In genomic region chr6:35737413-35738211, GRCh38 we compare ENCODE assay signal across 1 cellular context.
TF ChIP-seq lines count a peak whose summit lies in the region.

No MANE protein-coding gene starts in this region.

TF ChIP-seq in K562, 482 proteins besides CTCF, POLR2A, EP300 and RAD21 (continued from another document):
- TF ChIP-seq, protein P1, sequence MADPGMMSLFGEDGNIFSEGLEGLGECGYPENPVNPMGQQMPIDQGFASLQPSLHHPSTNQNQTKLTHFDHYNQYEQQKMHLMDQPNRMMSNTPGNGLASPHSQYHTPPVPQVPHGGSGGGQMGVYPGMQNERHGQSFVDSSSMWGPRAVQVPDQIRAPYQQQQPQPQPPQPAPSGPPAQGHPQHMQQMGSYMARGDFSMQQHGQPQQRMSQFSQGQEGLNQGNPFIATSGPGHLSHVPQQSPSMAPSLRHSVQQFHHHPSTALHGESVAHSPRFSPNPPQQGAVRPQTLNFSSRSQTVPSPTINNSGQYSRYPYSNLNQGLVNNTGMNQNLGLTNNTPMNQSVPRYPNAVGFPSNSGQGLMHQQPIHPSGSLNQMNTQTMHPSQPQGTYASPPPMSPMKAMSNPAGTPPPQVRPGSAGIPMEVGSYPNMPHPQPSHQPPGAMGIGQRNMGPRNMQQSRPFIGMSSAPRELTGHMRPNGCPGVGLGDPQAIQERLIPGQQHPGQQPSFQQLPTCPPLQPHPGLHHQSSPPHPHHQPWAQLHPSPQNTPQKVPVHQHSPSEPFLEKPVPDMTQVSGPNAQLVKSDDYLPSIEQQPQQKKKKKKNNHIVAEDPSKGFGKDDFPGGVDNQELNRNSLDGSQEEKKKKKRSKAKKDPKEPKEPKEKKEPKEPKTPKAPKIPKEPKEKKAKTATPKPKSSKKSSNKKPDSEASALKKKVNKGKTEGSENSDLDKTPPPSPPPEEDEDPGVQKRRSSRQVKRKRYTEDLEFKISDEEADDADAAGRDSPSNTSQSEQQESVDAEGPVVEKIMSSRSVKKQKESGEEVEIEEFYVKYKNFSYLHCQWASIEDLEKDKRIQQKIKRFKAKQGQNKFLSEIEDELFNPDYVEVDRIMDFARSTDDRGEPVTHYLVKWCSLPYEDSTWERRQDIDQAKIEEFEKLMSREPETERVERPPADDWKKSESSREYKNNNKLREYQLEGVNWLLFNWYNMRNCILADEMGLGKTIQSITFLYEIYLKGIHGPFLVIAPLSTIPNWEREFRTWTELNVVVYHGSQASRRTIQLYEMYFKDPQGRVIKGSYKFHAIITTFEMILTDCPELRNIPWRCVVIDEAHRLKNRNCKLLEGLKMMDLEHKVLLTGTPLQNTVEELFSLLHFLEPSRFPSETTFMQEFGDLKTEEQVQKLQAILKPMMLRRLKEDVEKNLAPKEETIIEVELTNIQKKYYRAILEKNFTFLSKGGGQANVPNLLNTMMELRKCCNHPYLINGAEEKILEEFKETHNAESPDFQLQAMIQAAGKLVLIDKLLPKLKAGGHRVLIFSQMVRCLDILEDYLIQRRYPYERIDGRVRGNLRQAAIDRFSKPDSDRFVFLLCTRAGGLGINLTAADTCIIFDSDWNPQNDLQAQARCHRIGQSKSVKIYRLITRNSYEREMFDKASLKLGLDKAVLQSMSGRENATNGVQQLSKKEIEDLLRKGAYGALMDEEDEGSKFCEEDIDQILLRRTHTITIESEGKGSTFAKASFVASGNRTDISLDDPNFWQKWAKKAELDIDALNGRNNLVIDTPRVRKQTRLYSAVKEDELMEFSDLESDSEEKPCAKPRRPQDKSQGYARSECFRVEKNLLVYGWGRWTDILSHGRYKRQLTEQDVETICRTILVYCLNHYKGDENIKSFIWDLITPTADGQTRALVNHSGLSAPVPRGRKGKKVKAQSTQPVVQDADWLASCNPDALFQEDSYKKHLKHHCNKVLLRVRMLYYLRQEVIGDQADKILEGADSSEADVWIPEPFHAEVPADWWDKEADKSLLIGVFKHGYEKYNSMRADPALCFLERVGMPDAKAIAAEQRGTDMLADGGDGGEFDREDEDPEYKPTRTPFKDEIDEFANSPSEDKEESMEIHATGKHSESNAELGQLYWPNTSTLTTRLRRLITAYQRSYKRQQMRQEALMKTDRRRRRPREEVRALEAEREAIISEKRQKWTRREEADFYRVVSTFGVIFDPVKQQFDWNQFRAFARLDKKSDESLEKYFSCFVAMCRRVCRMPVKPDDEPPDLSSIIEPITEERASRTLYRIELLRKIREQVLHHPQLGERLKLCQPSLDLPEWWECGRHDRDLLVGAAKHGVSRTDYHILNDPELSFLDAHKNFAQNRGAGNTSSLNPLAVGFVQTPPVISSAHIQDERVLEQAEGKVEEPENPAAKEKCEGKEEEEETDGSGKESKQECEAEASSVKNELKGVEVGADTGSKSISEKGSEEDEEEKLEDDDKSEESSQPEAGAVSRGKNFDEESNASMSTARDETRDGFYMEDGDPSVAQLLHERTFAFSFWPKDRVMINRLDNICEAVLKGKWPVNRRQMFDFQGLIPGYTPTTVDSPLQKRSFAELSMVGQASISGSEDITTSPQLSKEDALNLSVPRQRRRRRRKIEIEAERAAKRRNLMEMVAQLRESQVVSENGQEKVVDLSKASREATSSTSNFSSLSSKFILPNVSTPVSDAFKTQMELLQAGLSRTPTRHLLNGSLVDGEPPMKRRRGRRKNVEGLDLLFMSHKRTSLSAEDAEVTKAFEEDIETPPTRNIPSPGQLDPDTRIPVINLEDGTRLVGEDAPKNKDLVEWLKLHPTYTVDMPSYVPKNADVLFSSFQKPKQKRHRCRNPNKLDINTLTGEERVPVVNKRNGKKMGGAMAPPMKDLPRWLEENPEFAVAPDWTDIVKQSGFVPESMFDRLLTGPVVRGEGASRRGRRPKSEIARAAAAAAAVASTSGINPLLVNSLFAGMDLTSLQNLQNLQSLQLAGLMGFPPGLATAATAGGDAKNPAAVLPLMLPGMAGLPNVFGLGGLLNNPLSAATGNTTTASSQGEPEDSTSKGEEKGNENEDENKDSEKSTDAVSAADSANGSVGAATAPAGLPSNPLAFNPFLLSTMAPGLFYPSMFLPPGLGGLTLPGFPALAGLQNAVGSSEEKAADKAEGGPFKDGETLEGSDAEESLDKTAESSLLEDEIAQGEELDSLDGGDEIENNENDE (IDR thresholded peaks at IDR 0.05; ENCODE audit: low read depth, low read length), result no peak
